In genomic region chr12:46901464-46902205, GRCh38 we compare ENCODE assay signal across 30 cellular contexts.
"Had no signal": no experiment of that assay in that cellular context is flagged by ENCODE, and none has a peak within 500 bp of the region (broad histone marks: within the 10 kb centered on the region; RNA-seq: fewer than 3 reads in every experiment).

No MANE protein-coding gene starts in this region.

- DNase-seq: activated B cell treated with CpG ODN at 0.5 μM for 24 hours; activated CD4-positive, alpha-beta T cell treated with anti-CD3 and anti-CD28 coated beads for 1 hour; activated CD4-positive, alpha-beta T cell treated with anti-CD3 and anti-CD28 coated beads, Interleukin-2, amount 10 ng/mL, durations not matched to agents 24 days and 14 days; activated CD4-positive, alpha-beta T cell treated with anti-CD3 and anti-CD28 coated beads, Interleukin-2, amount 50 U/mL, for 48 hours; activated CD8-positive, alpha-beta memory T cell treated with anti-CD3 and anti-CD28 coated beads, Interleukin-2, amount 10 ng/mL, durations not matched to agents 7 days and 5 days; activated effector memory CD4-positive, alpha-beta T cell treated with anti-CD3 and anti-CD28 coated beads, Interleukin-2, amount 50 U/mL, for 16 hours; activated naive CD4-positive, alpha-beta T cell treated with Interleukin-2 at 50 U/mL for 16 hours; activated naive CD8-positive, alpha-beta T cell treated with anti-CD3 and anti-CD28 coated beads, Interleukin-2, amount 50 U/mL, for 24 hours; activated T-cell treated with anti-CD3 and anti-CD28 coated beads, Interleukin-2, amount 50 U/mL, for 24 hours; amniotic stem cell; body of pancreas; Kasumi-1; MV-4-11; NCI-H1092 treated with DMSO at 0.1 percent for 48 hours; NCI-H1436; NCI-H1694 treated with DMSO at 0.1 percent for 48 hours; NCI-H2029 treated with DMSO at 0.1 percent for 48 hours; NCI-H345; NCI-H510A; NCI-H526 treated with DMSO at 0.1 percent for 48 hours; NK-92 treated with Interleukin-12 subunit alpha and Interleukin-12 subunit beta, amount 100 ng/mL, for 24 hours; Right ventricle myocardium superior; SJCRH30; T-cell; T-helper 2 cell; T1000 had no signal

- H3K36me3 ChIP-seq: ascending aorta, SJCRH30 had no signal

- H3K4me1 ChIP-seq: ascending aorta, body of pancreas, SJCRH30 had no signal

- H3K27me3 ChIP-seq: ascending aorta, body of pancreas, SJCRH30 had no signal

- H3K27ac ChIP-seq: ascending aorta, body of pancreas, RWPE1, SJCRH30 had no signal

- ATAC-seq: activated CD8-positive, alpha-beta memory T cell treated with anti-CD3 and anti-CD28 coated beads, Interleukin-2, amount 10 ng/mL, durations not matched to agents 7 days and 5 days; activated naive CD4-positive, alpha-beta T cell treated with anti-CD3 and anti-CD28 coated beads, Interleukin-2, amount 50 U/mL, for 72 hours; activated naive CD8-positive, alpha-beta T cell treated with anti-CD3 and anti-CD28 coated beads, Interleukin-2, amount 50 U/mL, for 24 hours; body of pancreas; Panc1; T-cell had no signal

- H3K4me3 ChIP-seq: ascending aorta, body of pancreas, SJCRH30 had no signal

- H3K9me3 ChIP-seq: ascending aorta, body of pancreas, SJCRH30 had no signal
